Comparison of ENCODE assay signal across 23 cellular contexts in genomic region chr17:57721967-57722703, GRCh38. TPM values are rescaled to one million over a fixed set of nuclear protein-coding genes. Genes with fewer than 3 reads are reported as not detected.
DNase-seq lines count a peak whose midpoint lies in the region; ATAC-seq, FAIRE-seq and TF ChIP-seq lines count a peak whose summit lies in the region.
"Had no signal": no experiment of that assay in that cellular context is flagged by ENCODE, and none has a peak within 500 bp of the region (broad histone marks: within the 10 kb centered on the region; RNA-seq: fewer than 3 reads in every experiment).

No MANE protein-coding gene starts in this region.

- FAIRE-seq in HTR-8/SVneo (lab: Jason Lieb, UNC) = peak; percentile 28
- FAIRE-seq: GM18507 had no signal

- peaks cover 43 to 86% (median 79%) of the 10 kb centered on the region in 10 experiments for H3K4me1 ChIP-seq in BLaER1 treated with 17β-estradiol and CSF1 and Interleukin-3, amounts not matched to agents 10 nM and 100 nM
- H3K4me1 ChIP-seq in lower lobe of right lung = no peaks in the 10 kb centered on the region
- H3K4me1 ChIP-seq in upper lobe of right lung = no peaks in the 10 kb centered on the region
- no peaks in the 10 kb centered on the region for H3K4me1 ChIP-seq in colonic mucosa
- peaks cover 22% of the 10 kb centered on the region for H3K4me1 ChIP-seq in MM.1S (ENCODE audit: low read length)
- no peaks in the 10 kb centered on the region for H3K4me1 ChIP-seq in Peyer's patch
- H3K4me1 ChIP-seq: SJSA1 had no signal

- peak overlapping the region in 7 of 11 experiments; percentile 78 to 97 (median 95); a peak in 14 of 22 replicates for H3K27ac ChIP-seq in BLaER1 treated with 17β-estradiol and CSF1 and Interleukin-3, amounts not matched to agents 10 nM and 100 nM
- no peak overlapping the region for H3K27ac ChIP-seq in lower lobe of right lung
- H3K27ac ChIP-seq in upper lobe of right lung = no peak overlapping the region
- H3K27ac ChIP-seq in colonic mucosa = no peak overlapping the region
- no peak overlapping the region for H3K27ac ChIP-seq in MM.1S (ENCODE audit: low read length)
- H3K27ac ChIP-seq in Peyer's patch = no peak overlapping the region
- H3K27ac ChIP-seq: PC-9, SJSA1 had no signal

- no peak for TF ChIP-seq POLR2A in Peyer's patch (IDR thresholded peaks at IDR 0.05)

- H3K9ac ChIP-seq in BLaER1 treated with 17β-estradiol and CSF1 and Interleukin-3, amounts not matched to agents 10 nM and 100 nM = peak overlapping the region in 7 of 11 experiments; percentile 63 to 87 (median 79); a peak in 13 of 22 replicates
- H3K9ac ChIP-seq in colonic mucosa (ENCODE audit: low read depth in 2 of 2, low read length in 2 of 2) = no peak overlapping the region
- H3K9ac ChIP-seq in MM.1S (ENCODE audit: low read length) = no peak overlapping the region

- peaks cover 3% of the 10 kb centered on the region; the same call in 1 of the 2 replicates for H3F3A ChIP-seq in MM.1S (ENCODE audit: insufficient read depth, low read length)

- peak; percentile 35 to 48 for ATAC-seq in lower lobe of right lung
- ATAC-seq in upper lobe of right lung = peak; percentile 50
- ATAC-seq: T-cell had no signal

- intact Hi-C loops in lower lobe of right lung (cut with DNase I) = no loop called here
- intact Hi-C loops in upper lobe of right lung (cut with DNase I) = no loop called here
- intact Hi-C loops in colonic mucosa (cut with DNase I) = no loop called here

- DNase-seq in HTR-8/SVneo (ENCODE audit: insufficient read length, low spot score) (no peak), lower lobe of right lung (no peak), upper lobe of right lung (no peak), colonic mucosa (no peak), MM.1S (no peak), Peyer's patch (no peak)
- DNase-seq: Calu3; CD8-positive, alpha-beta memory T cell; KG1; MG63; NCI-H2029; NCI-H226; NCI-H524 treated with DMSO at 0.1 percent for 48 hours; NCI-H82; PC-9; Right ventricle myocardium superior; RPMI8226; T-cell had no signal

- TF ChIP-seq CTCF in lower lobe of right lung (IDR thresholded peaks at IDR 0.05) (no peak), upper lobe of right lung (IDR thresholded peaks at IDR 0.05) (no peak), colonic mucosa (IDR thresholded peaks at IDR 0.05) (no peak), MM.1S (IDR thresholded peaks at IDR 0.05; ENCODE audit: low read length) (no peak), Peyer's patch (IDR thresholded peaks at IDR 0.05) (no peak)

- H3K79me2 ChIP-seq in MM.1S (ENCODE audit: low read length) = no peaks in the 10 kb centered on the region

- peaks cover 0 to 1% (median 0%) of the 10 kb centered on the region in 11 experiments; a peak in 4 of 22 replicates for H3K9me3 ChIP-seq in BLaER1 treated with 17β-estradiol and CSF1 and Interleukin-3, amounts not matched to agents 10 nM and 100 nM (replicated peaks in 1 of 11)
- H3K9me3 ChIP-seq in lower lobe of right lung (no peaks in the 10 kb centered on the region), upper lobe of right lung (no peaks in the 10 kb centered on the region), colonic mucosa (no peaks in the 10 kb centered on the region), MM.1S (replicated peaks; ENCODE audit: insufficient read depth, low read length) (no peaks in the 10 kb centered on the region), Peyer's patch (no peaks in the 10 kb centered on the region)
- H3K9me3 ChIP-seq: MG63, SJSA1 had no signal

- H3K36me3 ChIP-seq in BLaER1 treated with 17β-estradiol and CSF1 and Interleukin-3, amounts not matched to agents 10 nM and 100 nM = no peaks in the 10 kb centered on the region
- no peaks in the 10 kb centered on the region for H3K36me3 ChIP-seq in lower lobe of right lung
- H3K36me3 ChIP-seq in upper lobe of right lung = no peaks in the 10 kb centered on the region
- no peaks in the 10 kb centered on the region for H3K36me3 ChIP-seq in colonic mucosa
- H3K36me3 ChIP-seq in MM.1S (replicated peaks; ENCODE audit: insufficient read depth, low read length) = no peaks in the 10 kb centered on the region
- no peaks in the 10 kb centered on the region for H3K36me3 ChIP-seq in Peyer's patch
- H3K36me3 ChIP-seq: MG63, SJSA1 had no signal

- H4K20me1 ChIP-seq in BLaER1 treated with 17β-estradiol and CSF1 and Interleukin-3, amounts not matched to agents 10 nM and 100 nM = 0 out of 22 replicates have a peak, but pooled peaks cover 0 to 10% (median 0%) of the 10 kb centered on the region in 11 experiments
- H4K20me1 ChIP-seq in MM.1S (ENCODE audit: insufficient read depth, low read length) = no peaks in the 10 kb centered on the region

- peak overlapping the region in 10 of 11 experiments; percentile 83 to 98 (median 94); a peak in 20 of 22 replicates for H3K4me2 ChIP-seq in BLaER1 treated with 17β-estradiol and CSF1 and Interleukin-3, amounts not matched to agents 10 nM and 100 nM
- H3K4me2 ChIP-seq in MM.1S (ENCODE audit: low read depth, low read length) = no peak overlapping the region
- H3K4me2 ChIP-seq: PC-9 had no signal

- H2AFZ ChIP-seq in MM.1S (ENCODE audit: low read length) = no peak overlapping the region
- H2AFZ ChIP-seq: PC-9 had no signal

- H3K9me2 ChIP-seq in MM.1S (replicated peaks; ENCODE audit: insufficient read depth, low read length) = no peaks in the 10 kb centered on the region

- peaks cover 0 to 30% (median 0%) of the 10 kb centered on the region in 11 experiments; a peak in 4 of 22 replicates for H3K27me3 ChIP-seq in BLaER1 treated with 17β-estradiol and CSF1 and Interleukin-3, amounts not matched to agents 10 nM and 100 nM
- H3K27me3 ChIP-seq in lower lobe of right lung (ENCODE audit: low read depth) (peaks cover 6% of the 10 kb centered on the region), upper lobe of right lung (no peaks in the 10 kb centered on the region), colonic mucosa (no peaks in the 10 kb centered on the region), MM.1S (replicated peaks; ENCODE audit: insufficient read depth, low read length) (no peaks in the 10 kb centered on the region), Peyer's patch (no peaks in the 10 kb centered on the region)
- H3K27me3 ChIP-seq: MG63, SJSA1 had no signal

- H3K4me3 ChIP-seq in BLaER1 treated with 17β-estradiol and CSF1 and Interleukin-3, amounts not matched to agents 10 nM and 100 nM = peak overlapping the region in 2 of 10 experiments; percentile 37 to 61; a peak in 4 of 20 replicates
- no peak overlapping the region for H3K4me3 ChIP-seq in lower lobe of right lung
- no peak overlapping the region for H3K4me3 ChIP-seq in upper lobe of right lung
- no peak overlapping the region for H3K4me3 ChIP-seq in colonic mucosa
- H3K4me3 ChIP-seq in MM.1S (ENCODE audit: low read length) = no peak overlapping the region
- H3K4me3 ChIP-seq in Peyer's patch = no peak overlapping the region
- H3K4me3 ChIP-seq: MG63, PC-9, SJSA1 had no signal

RNA-seq across cellular contexts. Expression of gene CCDC182, which starts 23.0 kb away (rescaled TPM):
- total RNA-seq in lower lobe of right lung (not detected), upper lobe of right lung (not detected), colonic mucosa (not detected), Peyer's patch (not detected)
- total RNA-seq: A673; Calu3; CD8-positive, alpha-beta memory T cell; H4; PC-9; Right ventricle myocardium superior; SJSA1; T-cell had no signal

Comparison
In these comparisons a context has a peak if more than half of its experiments do, and no peak if none do; other contexts are left out.
1. H3K27ac ChIP-seq: peak in BLaER1 treated with 17β-estradiol and CSF1 and Interleukin-3, amounts not matched to agents 10 nM and 100 nM (7 of 11); none in lower lobe of right lung (single experiment), upper lobe of right lung (single experiment), colonic mucosa (single experiment), MM.1S (single experiment) and Peyer's patch (0 of 4).
2. H3K9ac ChIP-seq: peak in BLaER1 treated with 17β-estradiol and CSF1 and Interleukin-3, amounts not matched to agents 10 nM and 100 nM (7 of 11); none in colonic mucosa (0 of 2) and MM.1S (single experiment).